14 cellular contexts compared by ENCODE assay signal in genomic region chr17:28810437-28810836, GRCh38. TPM values are rescaled to one million over a fixed set of nuclear protein-coding genes. Genes with fewer than 3 reads are reported as not detected.
DNase-seq lines count a peak whose midpoint lies in the region; ATAC-seq and TF ChIP-seq lines count a peak whose summit lies in the region.
"Had no signal": no experiment of that assay in that cellular context is flagged by ENCODE, and none has a peak within 500 bp of the region (broad histone marks: within the 10 kb centered on the region; RNA-seq: fewer than 3 reads in every experiment).

No MANE protein-coding gene starts in this region.

- H3K9me3 Mint-ChIP-seq in activated naive CD4-positive, alpha-beta T cell treated with anti-CD3 and anti-CD28 coated beads, Interleukin-2, amount 50 U/mL, for 24 hours: no peaks in the 10 kb centered on the region
- H3K9me3 Mint-ChIP-seq in activated naive CD4-positive, alpha-beta T cell treated with anti-CD3 and anti-CD28 coated beads, Interleukin-2, amount 10 ng/mL, durations not matched to agents 7 days and 5 days: no peaks in the 10 kb centered on the region
- H3K9me3 Mint-ChIP-seq in WTC11: no peaks in the 10 kb centered on the region

- TF ChIP-seq CTCF in WTC11 (IDR thresholded peaks at IDR 0.05): no peak
- no peak for TF ChIP-seq CTCF in thoracic aorta (IDR thresholded peaks at IDR 0.05)
- TF ChIP-seq CTCF in coronary artery (IDR thresholded peaks at IDR 0.05): no peak

- CTCF ChIA-PET in activated naive CD4-positive, alpha-beta T cell treated with anti-CD3 and anti-CD28 coated beads, Interleukin-2, amount 10 ng/mL, durations not matched to agents 7 days and 5 days (lab: Charles Lee): interaction anchor here (0.7 to 1.9 kb wide), 5 partner anchors 32 to 92 kb away, joined by 3 to 11 read pairs (median 5); partner anchors contain the start of genes DHRS13 and FAM222B
- CTCF ChIA-PET in WTC11 (lab: Charles Lee): interaction anchor here (0.9 to 4.5 kb wide), 2 partner anchors 37 to 47 kb away, joined by 3 to 32 read pairs; no protein-coding TSS in a partner anchor

- H3K9me3 ChIP-seq in iPS-18a (ENCODE audit: control insufficient read depth, low read depth, low read length) (no peaks in the 10 kb centered on the region), thoracic aorta (no peaks in the 10 kb centered on the region)
- H3K9me3 ChIP-seq: vagina had no signal

- peak overlapping the region; percentile 91 for H3K4me3 Mint-ChIP-seq in activated naive CD4-positive, alpha-beta T cell treated with anti-CD3 and anti-CD28 coated beads, Interleukin-2, amount 50 U/mL, for 24 hours
- H3K4me3 Mint-ChIP-seq in activated naive CD4-positive, alpha-beta T cell treated with anti-CD3 and anti-CD28 coated beads, Interleukin-2, amount 10 ng/mL, durations not matched to agents 7 days and 5 days: no peak overlapping the region
- H3K4me3 Mint-ChIP-seq in WTC11: peak overlapping the region; percentile 88

- H3K27ac Mint-ChIP-seq in activated naive CD4-positive, alpha-beta T cell treated with anti-CD3 and anti-CD28 coated beads, Interleukin-2, amount 50 U/mL, for 24 hours: peak overlapping the region; percentile 88
- no peak overlapping the region for H3K27ac Mint-ChIP-seq in activated naive CD4-positive, alpha-beta T cell treated with anti-CD3 and anti-CD28 coated beads, Interleukin-2, amount 10 ng/mL, durations not matched to agents 7 days and 5 days
- H3K27ac Mint-ChIP-seq in WTC11: peak overlapping the region; percentile 92; the same call in 1 of the 2 replicates

- no peak overlapping the region for H3K9ac ChIP-seq in iPS-18a (ENCODE audit: low read length)

- H3K27me3 ChIP-seq in iPS-18a (ENCODE audit: control insufficient read depth, insufficient read depth, low read length) (no peaks in the 10 kb centered on the region), thoracic aorta (replicated peaks; ENCODE audit: insufficient read depth) (no peaks in the 10 kb centered on the region)
- H3K27me3 ChIP-seq: vagina had no signal

- no peak overlapping the region for H3K27ac ChIP-seq in iPS-18a (ENCODE audit: low read length)
- peak overlapping the region; percentile 81 to 90 for H3K27ac ChIP-seq in thoracic aorta
- no peak overlapping the region for H3K27ac ChIP-seq in coronary artery

- H3K4me1 Mint-ChIP-seq in activated naive CD4-positive, alpha-beta T cell treated with anti-CD3 and anti-CD28 coated beads, Interleukin-2, amount 50 U/mL, for 24 hours: peaks cover 49% of the 10 kb centered on the region
- peaks cover 35% of the 10 kb centered on the region for H3K4me1 Mint-ChIP-seq in activated naive CD4-positive, alpha-beta T cell treated with anti-CD3 and anti-CD28 coated beads, Interleukin-2, amount 10 ng/mL, durations not matched to agents 7 days and 5 days
- H3K4me1 Mint-ChIP-seq in WTC11: peaks cover 55% of the 10 kb centered on the region

- ATAC-seq in WTC11 (no peak), thoracic aorta (ENCODE audit: insufficient number of reproducible peaks, low FRiP score, low read depth) (no peak), HG02885 (IDR thresholded peaks at IDR 0.05; ENCODE audit: poor library complexity, unreplicated experiment) (no peak)

- H3K36me3 ChIP-seq in iPS-18a (ENCODE audit: control insufficient read depth, low read depth, low read length) (peaks cover 13% of the 10 kb centered on the region), thoracic aorta (no peaks in the 10 kb centered on the region)

- H3K27me3 Mint-ChIP-seq in activated naive CD4-positive, alpha-beta T cell treated with anti-CD3 and anti-CD28 coated beads, Interleukin-2, amount 50 U/mL, for 24 hours: no peaks in the 10 kb centered on the region
- H3K27me3 Mint-ChIP-seq in activated naive CD4-positive, alpha-beta T cell treated with anti-CD3 and anti-CD28 coated beads, Interleukin-2, amount 10 ng/mL, durations not matched to agents 7 days and 5 days: no peaks in the 10 kb centered on the region
- H3K27me3 Mint-ChIP-seq in WTC11 (ENCODE audit: low read depth): no peaks in the 10 kb centered on the region

- H3K4me3 ChIP-seq in iPS-18a (ENCODE audit: low read length) (peak overlapping the region; percentile 98), thoracic aorta (no peak overlapping the region), coronary artery (no peak overlapping the region)

- H3K36me3 Mint-ChIP-seq in activated naive CD4-positive, alpha-beta T cell treated with anti-CD3 and anti-CD28 coated beads, Interleukin-2, amount 50 U/mL, for 24 hours: peaks cover 3% of the 10 kb centered on the region
- H3K36me3 Mint-ChIP-seq in activated naive CD4-positive, alpha-beta T cell treated with anti-CD3 and anti-CD28 coated beads, Interleukin-2, amount 10 ng/mL, durations not matched to agents 7 days and 5 days: peaks cover 13% of the 10 kb centered on the region
- peaks cover 16% of the 10 kb centered on the region for H3K36me3 Mint-ChIP-seq in WTC11

- DNase-seq in activated naive CD4-positive, alpha-beta T cell treated with anti-CD3 and anti-CD28 coated beads, Interleukin-2, amount 10 ng/mL, durations not matched to agents 7 days and 5 days: no peak
- DNase-seq in WTC11 (ENCODE audit: low spot score) (no peak), thoracic aorta (ENCODE audit: low spot score) (no peak), Kasumi-1 (lab: John Stamatoyannopoulos, UW) (no peak), coronary artery (ENCODE audit: low spot score) (no peak)
- DNase-seq: effector CD4-positive, alpha-beta T cell; GDM1; hypothalamus; NCI-H1092; retina had no signal

- POLR2A ChIA-PET in WTC11 (lab: Charles Lee): no interaction called here

- H3K4me1 ChIP-seq in iPS-18a (ENCODE audit: control insufficient read depth, low read depth, low read length) (peaks cover 33% of the 10 kb centered on the region), thoracic aorta (ENCODE audit: control insufficient read depth in 1 of 2, low read depth in 2 of 2) (peaks cover 27 to 59% of the 10 kb centered on the region in 2 donors)

TF ChIP-seq in WTC11, 78 proteins besides CTCF, POLR2A, EP300 and RAD21:
- TF ChIP-seq ZMAT4 (CRISPR knock-in tag; IDR thresholded peaks at IDR 0.05) (no peak), EMX1 (CRISPR knock-in tag; IDR thresholded peaks at IDR 0.05) (no peak), ERG (CRISPR knock-in tag; IDR thresholded peaks at IDR 0.05) (no peak), SMAD4 (CRISPR knock-in tag; IDR thresholded peaks at IDR 0.05) (no peak), ZNF423 (CRISPR knock-in tag; IDR thresholded peaks at IDR 0.05) (no peak), CREM (CRISPR knock-in tag; IDR thresholded peaks at IDR 0.05) (no peak), PRDM15 (CRISPR knock-in tag; IDR thresholded peaks at IDR 0.05) (no peak), GABPB1 (CRISPR knock-in tag; IDR thresholded peaks at IDR 0.05) (no peak), ATF1 (CRISPR knock-in tag; IDR thresholded peaks at IDR 0.05) (no peak)

RNA-seq across cellular contexts. Expression of gene FAM222B, which starts 32.2 kb away (rescaled TPM):
- total RNA-seq in WTC11 (2021) (86.6 to 94.6 TPM (median 91.5 TPM) in 3 replicates), thoracic aorta (10 to 100 TPM; 19.9 to 23.4 TPM)

RNA-seq across cellular contexts. Expression of gene ERAL1, which starts 44.4 kb away (rescaled TPM):
- total RNA-seq in WTC11 (2021) (70.1 to 77.0 TPM (median 72.0 TPM) in 3 replicates), thoracic aorta (10 to 100 TPM; 30.6 to 34.6 TPM)

Comparison
In these comparisons a context has a peak if more than half of its experiments do, and no peak if none do; other contexts are left out.
1. H3K27ac ChIP-seq: peak in thoracic aorta (2 of 2); none in iPS-18a (single experiment) and coronary artery (0 of 2).